In genomic region chr1:243268751-243269460, GRCh38 we compare ENCODE assay signal across 10 cellular contexts. TPM values are rescaled to one million over a fixed set of nuclear protein-coding genes. Genes with fewer than 3 reads are reported as not detected.
DNase-seq lines count a peak whose midpoint lies in the region; ATAC-seq and TF ChIP-seq lines count a peak whose summit lies in the region.
"Had no signal": no experiment of that assay in that cellular context is flagged by ENCODE, and none has a peak within 500 bp of the region (broad histone marks: within the 10 kb centered on the region; RNA-seq: fewer than 3 reads in every experiment).

No MANE protein-coding gene starts in this region.

- no peaks in the 10 kb centered on the region for H3K27me3 ChIP-seq in ACC112 (ENCODE audit: insufficient read depth, low read length)

- H3K4me3 Mint-ChIP-seq in WTC11, result no peak overlapping the region

- peak; percentile 25 for ATAC-seq in HG02943 (IDR thresholded peaks at IDR 0.05; ENCODE audit: low read depth, unreplicated experiment)
- ATAC-seq in WTC11, result peak; percentile 90
- no peak for ATAC-seq in HG02571 (IDR thresholded peaks at IDR 0.05; ENCODE audit: unreplicated experiment)
- no peak for ATAC-seq in GM18867 (IDR thresholded peaks at IDR 0.05; ENCODE audit: unreplicated experiment)

- H3K36me3 Mint-ChIP-seq in WTC11, result no peaks in the 10 kb centered on the region

- CTCF ChIA-PET in WTC11 (lab: Charles Lee), result interaction anchor here (1.0 kb wide), 1 partner anchor 75 kb away, joined by 3 read pairs; no protein-coding TSS in a partner anchor

- H3K27me3 Mint-ChIP-seq in WTC11 (ENCODE audit: low read depth), result no peaks in the 10 kb centered on the region

- peaks cover 35% of the 10 kb centered on the region for H3K79me2 ChIP-seq in ACC112 (ENCODE audit: control insufficient read depth, insufficient read depth, low read length, unreplicated experiment)

- peaks cover 74% of the 10 kb centered on the region for H3K4me1 ChIP-seq in ACC112 (ENCODE audit: control insufficient read depth, insufficient read depth, low read length, unreplicated experiment)

- peaks cover 19% of the 10 kb centered on the region for H3K4me1 Mint-ChIP-seq in WTC11

- H3K27ac Mint-ChIP-seq in WTC11, result no peak overlapping the region

- no peak for TF ChIP-seq CTCF in WTC11 (IDR thresholded peaks at IDR 0.05)

- no peaks in the 10 kb centered on the region for H3K9me3 Mint-ChIP-seq in WTC11

- DNase-seq in WTC11 (ENCODE audit: low spot score), result no peak
- peak; percentile 54 for DNase-seq in islet precursor cell
- no peak for DNase-seq in DMS79 (lab: John Stamatoyannopoulos, UW)
- no peak for DNase-seq in germinal center (ENCODE audit: low spot score)
- DNase-seq: stimulated activated CD4-positive, alpha-beta T cell treated with anti-CD3 and anti-CD28 coated beads, Interleukin-12 subunit alpha, Interleukin-12 subunit beta, amount 100 ng/mL, for 4 hours had no signal

- POLR2A ChIA-PET in WTC11 (lab: Charles Lee), result no interaction called here

- H3K36me3 ChIP-seq in ACC112 (ENCODE audit: insufficient read depth, low read length), result peaks cover 16% of the 10 kb centered on the region

- peak overlapping the region; percentile 96 for H3K27ac ChIP-seq in ACC112 (ENCODE audit: low read depth, low read length)
- H3K27ac ChIP-seq: VCaP had no signal

- H3K4me3 ChIP-seq in ACC112 (ENCODE audit: low read depth, low read length), result peak overlapping the region; percentile 38

- H2AFZ ChIP-seq in ACC112 (ENCODE audit: low read length, unreplicated experiment), result no peak overlapping the region

TF ChIP-seq in WTC11, 78 proteins besides CTCF, POLR2A, EP300 and RAD21:
- TF ChIP-seq RELA (CRISPR knock-in tag; IDR thresholded peaks at IDR 0.05; ENCODE audit: borderline replicate concordance) (no peak), CBFB (CRISPR knock-in tag; IDR thresholded peaks at IDR 0.05; ENCODE audit: low read depth) (no peak), ESRRA (CRISPR knock-in tag; IDR thresholded peaks at IDR 0.05; ENCODE audit: borderline replicate concordance) (no peak)
- TF ChIP-seq, protein P1, sequence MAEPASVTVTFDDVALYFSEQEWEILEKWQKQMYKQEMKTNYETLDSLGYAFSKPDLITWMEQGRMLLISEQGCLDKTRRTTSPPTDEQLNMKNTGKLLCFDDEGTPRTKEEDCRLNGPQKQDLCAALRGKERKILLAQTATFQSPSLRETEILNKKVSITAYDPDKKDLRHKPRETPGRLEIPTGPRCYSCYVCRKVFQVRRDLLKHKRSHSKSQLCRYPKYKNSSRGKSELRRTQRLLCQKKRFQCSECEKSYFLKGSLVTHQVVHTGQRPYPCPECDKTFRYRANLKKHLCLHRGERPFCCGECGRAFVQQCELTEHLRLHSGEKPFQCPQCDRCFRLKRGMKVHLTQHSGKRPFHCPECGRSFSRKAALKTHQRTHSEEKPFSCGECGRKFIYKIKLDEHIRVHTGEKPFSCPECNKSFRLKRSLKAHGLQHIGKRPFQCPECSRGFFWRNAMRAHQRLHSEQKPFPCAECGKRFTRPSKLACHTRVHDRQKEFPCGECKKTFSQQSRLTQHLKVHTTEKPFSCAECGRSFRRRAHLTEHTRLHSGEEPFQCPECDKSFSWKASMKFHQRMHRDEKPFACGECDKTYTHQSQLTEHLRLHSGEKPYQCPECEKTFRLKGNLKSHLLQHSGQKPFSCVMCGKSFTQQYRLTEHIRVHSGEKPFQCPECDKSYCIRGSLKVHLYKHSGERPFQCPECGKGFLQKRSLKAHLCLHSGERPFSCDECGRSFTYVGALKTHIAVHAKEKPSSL (CRISPR knock-in tag; conservative IDR thresholded peaks at IDR 0.05), result no peak

RNA-seq across cellular contexts. Expression of gene SDCCAG8, which starts 13.1 kb away (rescaled TPM):
- 33.6 to 44.3 TPM (median 42.4 TPM) in 3 replicates for total RNA-seq in WTC11 (2021)

RNA-seq across cellular contexts. Expression of gene CEP170, which starts 13.8 kb away (rescaled TPM):
- total RNA-seq in WTC11 (2021), result 89.6 to 94.7 TPM (median 90.3 TPM) in 3 replicates

Comparison
In these comparisons a context has a peak if more than half of its experiments do, and no peak if none do; other contexts are left out.
1. ATAC-seq: peak in HG02943 (single experiment) and WTC11 (single experiment); none in HG02571 (single experiment) and GM18867 (single experiment).